32 cellular contexts compared by ENCODE assay signal in the genomic region with DNA sequence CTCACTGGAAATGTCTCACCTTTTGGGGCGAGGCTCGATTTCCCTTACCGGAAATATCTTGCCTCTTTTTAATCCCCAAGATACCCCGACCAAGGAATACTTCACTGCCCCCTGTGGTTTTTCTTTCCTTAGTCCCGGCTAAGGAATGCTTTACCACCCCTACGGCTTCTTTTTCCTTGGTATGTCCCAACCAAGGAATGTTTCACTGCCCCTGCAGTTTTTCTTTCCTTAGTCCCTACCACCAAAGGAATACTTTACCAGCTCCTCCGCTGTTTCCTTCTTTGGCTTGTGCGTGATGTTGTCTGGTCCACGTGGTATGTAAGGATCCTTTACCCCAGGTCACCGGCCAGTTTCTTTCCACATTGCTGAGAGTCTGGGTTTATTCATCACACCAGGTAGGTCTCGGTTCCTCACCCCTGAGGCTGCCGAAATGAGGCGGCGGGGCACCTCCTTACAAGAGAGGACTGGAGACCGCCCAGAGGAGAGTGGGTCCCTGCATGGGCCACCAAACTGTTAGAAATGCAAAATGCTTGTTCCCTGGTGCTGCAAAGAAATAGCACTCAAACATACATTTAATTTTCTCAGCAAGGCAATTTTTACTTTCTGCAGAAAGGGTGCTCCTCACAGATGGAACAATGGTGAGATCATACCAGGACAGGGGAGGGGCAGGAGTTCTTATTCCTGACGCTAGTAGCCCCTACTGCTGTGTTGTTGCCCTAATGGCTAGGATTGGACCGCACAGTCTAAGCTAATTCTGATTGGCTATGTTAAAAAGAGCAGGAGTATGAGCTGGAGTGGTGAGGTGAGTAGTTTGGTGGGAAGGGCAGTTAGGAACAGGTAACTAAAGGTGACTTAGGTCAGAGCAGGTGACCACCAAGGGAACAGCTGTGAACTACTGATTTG. TPM values are rescaled to one million over a fixed set of nuclear protein-coding genes. Genes with fewer than 3 reads are reported as not detected.
A peak's percentile ranks its signal among the peaks of the same experiment; 100 is the strongest.
DNase-seq lines count a peak whose midpoint lies in the region; ATAC-seq and TF ChIP-seq lines count a peak whose summit lies in the region.
"Had no signal": no experiment of that assay in that cellular context is flagged by ENCODE, and none has a peak within 500 bp of the region (broad histone marks: within the 10 kb centered on the region; RNA-seq: fewer than 3 reads in every experiment).

No MANE protein-coding gene starts in this region.

- no peaks in the 10 kb centered on the region for H3K27me3 ChIP-seq in H9 (ENCODE audit: insufficient read depth, low read length)
- no peaks in the 10 kb centered on the region for H3K27me3 ChIP-seq in uterus
- no peaks in the 10 kb centered on the region for H3K27me3 ChIP-seq in upper lobe of left lung
- H3K27me3 ChIP-seq: ascending aorta, BE2C, cardiac muscle cell, esophagus muscularis mucosa, neutrophil, SJCRH30, thyroid gland had no signal

- H3K36me3 Mint-ChIP-seq in H9 (ENCODE audit: insufficient read depth in 1 of 3, low read depth in 3 of 3), result peaks cover 32 to 45% (median 37%) of the 10 kb centered on the region in 3 experiments
- H3K36me3 Mint-ChIP-seq in WTC11, result peaks cover 45% of the 10 kb centered on the region
- peaks cover 13% of the 10 kb centered on the region for H3K36me3 Mint-ChIP-seq in neural crest cell (ENCODE audit: low read depth)

- H3K9ac ChIP-seq in H9 (ENCODE audit: extremely low read depth, insufficient read length, low read length), result peak overlapping the region; percentile 94

- CTCF ChIA-PET in WTC11 (lab: Charles Lee), result no interaction called here

- H2BK120ac ChIP-seq in H9 (ENCODE audit: low read depth, low read length, poor library complexity, severe bottlenecking), result peak overlapping the region; percentile 26

- no peak overlapping the region for H2BK20ac ChIP-seq in H9 (ENCODE audit: low read depth, low read length, poor library complexity, severe bottlenecking)

- H3K4ac ChIP-seq in H9 (ENCODE audit: low read depth, low read length), result no peak overlapping the region

- peaks cover 58% of the 10 kb centered on the region for H3K27me3 Mint-ChIP-seq in H9 (ENCODE audit: low read depth)
- peaks cover 54% of the 10 kb centered on the region for H3K27me3 Mint-ChIP-seq in WTC11 (ENCODE audit: low read depth)
- H3K27me3 Mint-ChIP-seq in neural crest cell (ENCODE audit: low read depth), result no peaks in the 10 kb centered on the region
- H3K27me3 Mint-ChIP-seq: activated naive CD8-positive, alpha-beta T cell treated with anti-CD3 and anti-CD28 coated beads for 36 hours; T-cell had no signal

- H3K23me2 ChIP-seq in H9 (ENCODE audit: insufficient read length, low read depth, low read length, poor library complexity, severe bottlenecking), result no peaks in the 10 kb centered on the region

- no peak overlapping the region; the same call in 1 of the 2 replicates for H3K14ac ChIP-seq in H9 (ENCODE audit: insufficient read depth, low read length)

- no peaks in the 10 kb centered on the region for H4K20me1 ChIP-seq in H9 (ENCODE audit: control insufficient read depth, insufficient read depth, insufficient read length)

- DNase-seq in H9 (peak; percentile 86), WTC11 (ENCODE audit: low spot score) (no peak), neural crest cell (ENCODE audit: low read depth, low spot score) (no peak), left colon (no peak), uterus (no peak), upper lobe of left lung (no peak)
- DNase-seq in stimulated activated CD4-positive, alpha-beta T cell treated with anti-CD3 and anti-CD28 coated beads, Interleukin-2, amount 100 ng/mL, for 24 hours, result no peak
- DNase-seq: activated CD4-positive, alpha-beta T cell treated with anti-CD3 and anti-CD28 coated beads, Interleukin-2, amount 10 ng/mL, durations not matched to agents 7 days and 5 days; activated effector memory CD4-positive, alpha-beta T cell treated with Interleukin-2 at 50 U/mL for 16 hours; activated naive CD8-positive, alpha-beta T cell treated with anti-CD3 and anti-CD28 coated beads for 36 hours; activated T-cell treated with anti-CD3 and anti-CD28 coated beads, Interleukin-2, amount 50 U/mL, for 1 hour; BE2C; CD8-positive, alpha-beta memory T cell; cortex of kidney; DMS 273 treated with DMSO at 0.1 percent for 48 hours; foreskin fibroblast; mammary epithelial cell; NCI-H1694; NCI-H446 treated with DMSO at 0.1 percent for 48 hours; posterior cingulate gyrus; right cardiac atrium; SJCRH30; stimulated activated CD4-positive, alpha-beta T cell treated with anti-CD3 and anti-CD28 coated beads, Interleukin-4, amount 100 ng/mL, for 1 hour; T-cell; thyroid gland had no signal

- H3K9me3 Mint-ChIP-seq in H9 (peaks cover 48 to 51% of the 10 kb centered on the region in 2 experiments), WTC11 (peaks cover 47% of the 10 kb centered on the region), neural crest cell (peaks cover 11% of the 10 kb centered on the region)

- H3K4me1 ChIP-seq in H9 (ENCODE audit: insufficient read depth, low read length) (peaks cover 4% of the 10 kb centered on the region; the same call in 1 of the 2 replicates), uterus (no peaks in the 10 kb centered on the region), upper lobe of left lung (no peaks in the 10 kb centered on the region)
- H3K4me1 ChIP-seq: ascending aorta, BE2C, esophagus muscularis mucosa, SJCRH30, thyroid gland had no signal

- H2AK5ac ChIP-seq in H9 (ENCODE audit: insufficient read length, low read length), result no peak overlapping the region

- no peak for TF ChIP-seq CTCF in H9 (conservative IDR thresholded peaks at IDR 0.05)
- no peak for TF ChIP-seq CTCF in WTC11 (IDR thresholded peaks at IDR 0.05)
- no peak for TF ChIP-seq CTCF in neural crest cell (conservative IDR thresholded peaks at IDR 0.05)
- TF ChIP-seq CTCF in uterus (IDR thresholded peaks at IDR 0.05), result no peak
- TF ChIP-seq CTCF in upper lobe of left lung (IDR thresholded peaks at IDR 0.05), result no peak

- H3T11ph ChIP-seq in H9 (ENCODE audit: low read length), result no peak overlapping the region

- H3K4me1 Mint-ChIP-seq in H9, result peaks cover 51 to 60% of the 10 kb centered on the region in 2 experiments
- peaks cover 70% of the 10 kb centered on the region for H3K4me1 Mint-ChIP-seq in WTC11
- no peaks in the 10 kb centered on the region for H3K4me1 Mint-ChIP-seq in neural crest cell
- H3K4me1 Mint-ChIP-seq: T-cell had no signal

- H3K4me2 ChIP-seq in H9 (ENCODE audit: insufficient read depth, insufficient read length, low read length), result peak overlapping the region; percentile 69

- no peaks in the 10 kb centered on the region for H3K79me2 ChIP-seq in H9 (ENCODE audit: insufficient read depth, low read length)

- WGBS in H9 (ENCODE audit: extremely low coverage, insufficient read length, low lambda C conversion rate), result no CpG with 5 or more reads among the region's 17 CpGs
- 88 to 94% methylated on average over 17 of the region's 17 CpGs for WGBS in upper lobe of left lung, 2 donors

- no peak overlapping the region for H3K56ac ChIP-seq in H9 (ENCODE audit: insufficient read length, low read depth, low read length)

- POLR2A ChIA-PET in WTC11 (lab: Charles Lee), result no interaction called here

- H3K27ac Mint-ChIP-seq in H9, result peak overlapping the region in 1 of 3 experiments; percentile 76; a peak in 1 of 7 replicates
- H3K27ac Mint-ChIP-seq in WTC11, result peak overlapping the region; percentile 50
- H3K27ac Mint-ChIP-seq in neural crest cell (ENCODE audit: unreplicated experiment), result no peak overlapping the region
- H3K27ac Mint-ChIP-seq: activated CD4-positive, alpha-beta T cell treated with anti-CD3 and anti-CD28 coated beads, Interleukin-2, amount 10 ng/mL, durations not matched to agents 7 days and 5 days; activated naive CD8-positive, alpha-beta T cell treated with anti-CD3 and anti-CD28 coated beads for 36 hours; T-cell had no signal

- H2BK15ac ChIP-seq in H9 (ENCODE audit: low read depth, low read length), result no peak overlapping the region

- H2AFZ ChIP-seq in H9 (ENCODE audit: low read length), result no peak overlapping the region

- H3K27ac ChIP-seq in H9 (ENCODE audit: insufficient read length, low read depth, low read length), result peak overlapping the region; percentile 74
- H3K27ac ChIP-seq in uterus, result no peak overlapping the region
- H3K27ac ChIP-seq in upper lobe of left lung, result no peak overlapping the region
- H3K27ac ChIP-seq: ascending aorta, cardiac muscle cell, esophagus muscularis mucosa, HL-60, neutrophil, SJCRH30, thyroid gland had no signal

- H2BK12ac ChIP-seq in H9 (ENCODE audit: insufficient read length, low read depth, low read length), result no peak overlapping the region

- peak; percentile 34 for ATAC-seq in WTC11
- ATAC-seq in left colon, result no peak
- no peak for ATAC-seq in upper lobe of left lung (ENCODE audit: low FRiP score in 2 of 2)
- ATAC-seq: right cardiac atrium, T-cell had no signal

- H3K4me3 Mint-ChIP-seq in H9 (peak overlapping the region; percentile 57 to 64; a peak in 4 of 5 replicates), WTC11 (peak overlapping the region; percentile 70), neural crest cell (peak overlapping the region; percentile 40)
- H3K4me3 Mint-ChIP-seq: activated CD4-positive, alpha-beta T cell treated with anti-CD3 and anti-CD28 coated beads, Interleukin-2, amount 10 ng/mL, durations not matched to agents 7 days and 5 days; activated naive CD8-positive, alpha-beta T cell treated with anti-CD3 and anti-CD28 coated beads for 36 hours; CD8-positive, alpha-beta memory T cell; T-cell had no signal

- no peaks in the 10 kb centered on the region for H3K36me3 ChIP-seq in uterus
- no peaks in the 10 kb centered on the region for H3K36me3 ChIP-seq in upper lobe of left lung
- H3K36me3 ChIP-seq: ascending aorta, BE2C, cardiac muscle cell, esophagus muscularis mucosa, HAP-1, neutrophil, SJCRH30, thyroid gland had no signal

- TF ChIP-seq POLR2A in uterus (IDR thresholded peaks at IDR 0.05), result no peak
- TF ChIP-seq POLR2A in upper lobe of left lung (IDR thresholded peaks at IDR 0.05), result no peak

- peaks cover 14% of the 10 kb centered on the region for H3K9me3 ChIP-seq in H9 (ENCODE audit: control insufficient read depth, low read depth, low read length)
- peaks cover 0 to 14% of the 10 kb centered on the region in 2 donors for H3K9me3 ChIP-seq in uterus
- H3K9me3 ChIP-seq in upper lobe of left lung, result peaks cover 21 to 33% (median 29%) of the 10 kb centered on the region in 4 donors
- H3K9me3 ChIP-seq: BE2C, thyroid gland had no signal

- H4K5ac ChIP-seq in H9 (ENCODE audit: insufficient read length, low read depth, low read length), result no peak overlapping the region

- H3K79me1 ChIP-seq in H9 (ENCODE audit: insufficient read depth, low read depth, low read length, poor library complexity, severe bottlenecking), result no peaks in the 10 kb centered on the region

- no peak for TF ChIP-seq EP300 in upper lobe of left lung (IDR thresholded peaks at IDR 0.05)

- H3K4me3 ChIP-seq in iPS-11a (ENCODE audit: low read depth, low read length) (peak overlapping the region; percentile 36), uterus (no peak overlapping the region), upper lobe of left lung (no peak overlapping the region)
- H3K4me3 ChIP-seq: ascending aorta, cardiac muscle cell, esophagus muscularis mucosa, HAP-1, SJCRH30, thyroid gland had no signal

- no peak overlapping the region for H4K91ac ChIP-seq in H9 (ENCODE audit: insufficient read length, low read depth, low read length)

- no peak overlapping the region for H3K18ac ChIP-seq in H9 (ENCODE audit: insufficient read length, low read depth, low read length)

- no peak overlapping the region for H4K8ac ChIP-seq in H9 (replicated peaks; ENCODE audit: insufficient read length, low read depth, low read length)

- no peak overlapping the region for H3K23ac ChIP-seq in H9 (ENCODE audit: insufficient read length, low read depth, low read length)

- peak overlapping the region; percentile 93 for H2BK5ac ChIP-seq in H9 (ENCODE audit: insufficient read length, low read length)

- intact Hi-C loops in left colon (cut with DNase I, micrococcal nuclease), result no loop called here
- intact Hi-C loops in uterus (cut with DNase I; ENCODE audit: low total_unique reads), result no loop called here

RNA-seq across cellular contexts. Expression of a gene that starts 33.4 kb away (rescaled TPM):
- total RNA-seq in H9 (2021), result 45.9 and 51.9 TPM in 2 replicates
- 47.2 to 50.0 TPM (median 48.7 TPM) in 3 replicates for total RNA-seq in WTC11 (2021)
- total RNA-seq in neural crest cell, result 85.7 and 95.8 TPM in 2 replicates
- total RNA-seq in left colon, result 10 to 100 TPM; 33.8 to 36.1 TPM
- total RNA-seq in uterus, result 100 to 1,000 TPM in 1 of 4 donors, 10 to 100 TPM in 3; 14.1 to 110 (median 55.9) TPM
- 10 to 100 TPM; 36.3 to 95.3 (median 46.8) TPM for total RNA-seq in upper lobe of left lung

RNA-seq across cellular contexts. Expression of a gene that starts 54.0 kb away (rescaled TPM):
- total RNA-seq in H9 (2021) (155 and 180 TPM in 2 replicates), WTC11 (2021) (72.4 to 91.3 TPM (median 74.5 TPM) in 3 replicates), neural crest cell (89.7 and 95.4 TPM in 2 replicates), left colon (10 to 100 TPM; 28.6 to 30.1 TPM), uterus (10 to 100 TPM; 21.2 to 61.2 (median 39.4) TPM), upper lobe of left lung (10 to 100 TPM; 10.8 to 57.6 (median 27.4) TPM)
